In the genomic region with DNA sequence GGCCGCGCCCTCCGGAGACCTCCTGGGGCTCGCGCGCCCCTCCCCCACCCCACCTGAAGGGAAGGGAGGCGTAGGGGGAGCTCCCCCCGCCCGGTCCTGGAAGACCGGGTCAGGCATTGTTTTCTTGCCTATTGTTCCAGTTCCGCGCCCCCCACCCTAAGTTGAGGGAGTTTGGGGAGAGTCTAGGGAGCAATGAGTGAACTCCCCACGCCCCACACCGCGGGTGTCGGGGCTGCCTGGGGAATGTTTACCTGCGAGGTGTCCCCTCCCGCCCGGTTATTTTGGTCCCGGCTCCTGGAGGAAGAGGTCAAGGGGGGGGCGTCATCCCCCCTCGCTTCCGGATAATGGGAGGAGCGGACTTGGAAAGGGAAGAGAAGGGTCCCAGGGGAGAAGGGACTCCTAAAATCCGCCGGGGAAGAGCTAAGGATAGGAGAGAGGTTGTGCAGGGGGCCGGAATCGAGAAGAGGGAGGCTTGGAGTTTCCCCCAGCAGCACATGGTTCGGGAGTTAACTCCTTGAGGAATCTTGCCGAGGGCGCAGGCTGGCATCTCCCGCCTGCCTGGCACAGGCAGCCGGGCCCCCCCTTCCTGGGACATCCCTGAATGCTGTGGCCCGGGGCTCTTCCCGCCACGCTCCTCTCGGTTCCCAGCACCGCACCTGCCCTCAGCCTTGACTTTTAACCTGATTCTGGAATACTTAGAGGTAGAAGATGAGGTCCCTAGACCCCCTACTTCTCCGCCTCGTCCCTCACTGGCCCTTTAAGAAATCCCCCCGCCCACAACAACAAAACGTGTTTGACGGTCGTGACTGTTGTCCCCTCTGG, we compare ENCODE assay signal across 1 cellular context.
A peak's percentile ranks its signal among the peaks of the same experiment; 100 is the strongest.
TF ChIP-seq lines count a peak whose summit lies in the region.

No MANE protein-coding gene starts in this region.

TF ChIP-seq in HepG2, 621 proteins besides CTCF, POLR2A, EP300 and RAD21 (continued from another document and continues in another):
- TF ChIP-seq ERF (CRISPR knock-in tag; IDR thresholded peaks at IDR 0.05) (peak; percentile 14; the same call in 1 of the 2 replicates), ZNF263 (CRISPR knock-in tag; IDR thresholded peaks at IDR 0.05) (peak; percentile 72), TOPORS (CRISPR knock-in tag; IDR thresholded peaks at IDR 0.05) (peak; percentile 57; the same call in 1 of the 2 replicates), ZNF781 (CRISPR knock-in tag; IDR thresholded peaks at IDR 0.05; ENCODE audit: borderline replicate concordance, not compliant biosample characterization) (peak; percentile 4), HDAC1 (CRISPR knock-in tag; IDR thresholded peaks at IDR 0.05) (peak; percentile 56; the same call in 1 of the 2 replicates), ZNF446 (CRISPR knock-in tag; IDR thresholded peaks at IDR 0.05) (peak; percentile 84), TBP (CRISPR knock-in tag; IDR thresholded peaks at IDR 0.05) (no peak), ZNF34 (CRISPR knock-in tag; IDR thresholded peaks at IDR 0.05; ENCODE audit: borderline replicate concordance) (0 out of 2 replicates have a peak, but pooled peaks have one; percentile 55), ZNF747 (CRISPR knock-in tag; IDR thresholded peaks at IDR 0.05; ENCODE audit: borderline replicate concordance) (peak; percentile 73; the same call in 1 of the 2 replicates), MED8 (CRISPR knock-in tag; IDR thresholded peaks at IDR 0.05; ENCODE audit: insufficient replicate concordance) (peak; percentile 88), RFX1 (IDR thresholded peaks at IDR 0.05) (no peak), ZNF577 (CRISPR knock-in tag; IDR thresholded peaks at IDR 0.05; ENCODE audit: borderline replicate concordance, low read depth) (0 out of 2 replicates have a peak, but pooled peaks have one; percentile 64), MEF2D (CRISPR knock-in tag; IDR thresholded peaks at IDR 0.05) (0 out of 2 replicates have a peak, but pooled peaks have one; percentile 50), CHCHD3 (CRISPR knock-in tag; IDR thresholded peaks at IDR 0.05) (no peak), THYN1 (CRISPR knock-in tag; IDR thresholded peaks at IDR 0.05; ENCODE audit: borderline replicate concordance, low read depth) (no peak), ZZZ3 (CRISPR knock-in tag; IDR thresholded peaks at IDR 0.05; ENCODE audit: borderline replicate concordance) (0 out of 2 replicates have a peak, but pooled peaks have one; percentile 36), JUN (CRISPR knock-in tag; IDR thresholded peaks at IDR 0.05) (0 out of 2 replicates have a peak, but pooled peaks have one; percentile 45), SP1 (IDR thresholded peaks at IDR 0.05) (no peak), SP1 (CRISPR knock-in tag; IDR thresholded peaks at IDR 0.05) (no peak), ZNF12 (CRISPR knock-in tag; IDR thresholded peaks at IDR 0.05) (peak; percentile 52; the same call in 1 of the 2 replicates), HOXD1 (CRISPR knock-in tag; IDR thresholded peaks at IDR 0.05) (no peak), ZNF792 (CRISPR knock-in tag; IDR thresholded peaks at IDR 0.05) (no peak), TBL1XR1 (IDR thresholded peaks at IDR 0.05; ENCODE audit: borderline replicate concordance, low read length, partially characterized antibody) (no peak), MED13 (CRISPR knock-in tag; IDR thresholded peaks at IDR 0.05) (peak; percentile 45; the same call in 1 of the 2 replicates), HMGA1 (CRISPR knock-in tag; conservative IDR thresholded peaks at IDR 0.05) (no peak), SMAD3 (CRISPR knock-in tag; IDR thresholded peaks at IDR 0.05) (no peak), NCOA2 (CRISPR knock-in tag; IDR thresholded peaks at IDR 0.05) (0 out of 2 replicates have a peak, but pooled peaks have one; percentile 12), ZNF331 (CRISPR knock-in tag; IDR thresholded peaks at IDR 0.05) (0 out of 2 replicates have a peak, but pooled peaks have one; percentile 8), KLF12 (CRISPR knock-in tag; IDR thresholded peaks at IDR 0.05; ENCODE audit: borderline replicate concordance) (peak; percentile 17; the same call in 1 of the 2 replicates), CBX2 (IDR thresholded peaks at IDR 0.05; ENCODE audit: low read depth, low read length) (no peak), CBX2 (CRISPR knock-in tag; IDR thresholded peaks at IDR 0.05; ENCODE audit: low read depth) (no peak), RXRB (CRISPR knock-in tag; IDR thresholded peaks at IDR 0.05; ENCODE audit: borderline replicate concordance) (peak; percentile 64), MAFF (IDR thresholded peaks at IDR 0.05; ENCODE audit: low read depth, low read length) (no peak), ZSCAN12 (CRISPR knock-in tag; IDR thresholded peaks at IDR 0.05) (no peak), BRD4 (CRISPR knock-in tag; IDR thresholded peaks at IDR 0.05) (no peak), TRIM24 (CRISPR knock-in tag; IDR thresholded peaks at IDR 0.05) (no peak)
- TF ChIP-seq, protein P1, sequence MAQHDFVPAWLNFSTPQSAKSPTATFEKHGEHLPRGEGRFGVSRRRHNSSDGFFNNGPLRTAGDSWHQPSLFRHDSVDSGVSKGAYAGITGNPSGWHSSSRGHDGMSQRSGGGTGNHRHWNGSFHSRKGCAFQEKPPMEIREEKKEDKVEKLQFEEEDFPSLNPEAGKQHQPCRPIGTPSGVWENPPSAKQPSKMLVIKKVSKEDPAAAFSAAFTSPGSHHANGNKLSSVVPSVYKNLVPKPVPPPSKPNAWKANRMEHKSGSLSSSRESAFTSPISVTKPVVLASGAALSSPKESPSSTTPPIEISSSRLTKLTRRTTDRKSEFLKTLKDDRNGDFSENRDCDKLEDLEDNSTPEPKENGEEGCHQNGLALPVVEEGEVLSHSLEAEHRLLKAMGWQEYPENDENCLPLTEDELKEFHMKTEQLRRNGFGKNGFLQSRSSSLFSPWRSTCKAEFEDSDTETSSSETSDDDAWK (CRISPR knock-in tag; IDR thresholded peaks at IDR 0.05) = no peak
- TF ChIP-seq, protein P2, sequence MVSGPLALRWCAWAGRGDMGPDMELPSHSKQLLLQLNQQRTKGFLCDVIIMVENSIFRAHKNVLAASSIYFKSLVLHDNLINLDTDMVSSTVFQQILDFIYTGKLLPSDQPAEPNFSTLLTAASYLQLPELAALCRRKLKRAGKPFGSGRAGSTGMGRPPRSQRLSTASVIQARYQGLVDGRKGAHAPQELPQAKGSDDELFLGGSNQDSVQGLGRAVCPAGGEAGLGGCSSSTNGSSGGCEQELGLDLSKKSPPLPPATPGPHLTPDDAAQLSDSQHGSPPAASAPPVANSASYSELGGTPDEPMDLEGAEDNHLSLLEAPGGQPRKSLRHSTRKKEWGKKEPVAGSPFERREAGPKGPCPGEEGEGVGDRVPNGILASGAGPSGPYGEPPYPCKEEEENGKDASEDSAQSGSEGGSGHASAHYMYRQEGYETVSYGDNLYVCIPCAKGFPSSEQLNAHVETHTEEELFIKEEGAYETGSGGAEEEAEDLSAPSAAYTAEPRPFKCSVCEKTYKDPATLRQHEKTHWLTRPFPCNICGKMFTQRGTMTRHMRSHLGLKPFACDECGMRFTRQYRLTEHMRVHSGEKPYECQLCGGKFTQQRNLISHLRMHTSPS (CRISPR knock-in tag; IDR thresholded peaks at IDR 0.05; ENCODE audit: low read depth) = no peak
- TF ChIP-seq, protein P3, sequence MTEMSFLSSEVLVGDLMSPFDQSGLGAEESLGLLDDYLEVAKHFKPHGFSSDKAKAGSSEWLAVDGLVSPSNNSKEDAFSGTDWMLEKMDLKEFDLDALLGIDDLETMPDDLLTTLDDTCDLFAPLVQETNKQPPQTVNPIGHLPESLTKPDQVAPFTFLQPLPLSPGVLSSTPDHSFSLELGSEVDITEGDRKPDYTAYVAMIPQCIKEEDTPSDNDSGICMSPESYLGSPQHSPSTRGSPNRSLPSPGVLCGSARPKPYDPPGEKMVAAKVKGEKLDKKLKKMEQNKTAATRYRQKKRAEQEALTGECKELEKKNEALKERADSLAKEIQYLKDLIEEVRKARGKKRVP (CRISPR knock-in tag; IDR thresholded peaks at IDR 0.05) = no peak
- TF ChIP-seq, protein P4, sequence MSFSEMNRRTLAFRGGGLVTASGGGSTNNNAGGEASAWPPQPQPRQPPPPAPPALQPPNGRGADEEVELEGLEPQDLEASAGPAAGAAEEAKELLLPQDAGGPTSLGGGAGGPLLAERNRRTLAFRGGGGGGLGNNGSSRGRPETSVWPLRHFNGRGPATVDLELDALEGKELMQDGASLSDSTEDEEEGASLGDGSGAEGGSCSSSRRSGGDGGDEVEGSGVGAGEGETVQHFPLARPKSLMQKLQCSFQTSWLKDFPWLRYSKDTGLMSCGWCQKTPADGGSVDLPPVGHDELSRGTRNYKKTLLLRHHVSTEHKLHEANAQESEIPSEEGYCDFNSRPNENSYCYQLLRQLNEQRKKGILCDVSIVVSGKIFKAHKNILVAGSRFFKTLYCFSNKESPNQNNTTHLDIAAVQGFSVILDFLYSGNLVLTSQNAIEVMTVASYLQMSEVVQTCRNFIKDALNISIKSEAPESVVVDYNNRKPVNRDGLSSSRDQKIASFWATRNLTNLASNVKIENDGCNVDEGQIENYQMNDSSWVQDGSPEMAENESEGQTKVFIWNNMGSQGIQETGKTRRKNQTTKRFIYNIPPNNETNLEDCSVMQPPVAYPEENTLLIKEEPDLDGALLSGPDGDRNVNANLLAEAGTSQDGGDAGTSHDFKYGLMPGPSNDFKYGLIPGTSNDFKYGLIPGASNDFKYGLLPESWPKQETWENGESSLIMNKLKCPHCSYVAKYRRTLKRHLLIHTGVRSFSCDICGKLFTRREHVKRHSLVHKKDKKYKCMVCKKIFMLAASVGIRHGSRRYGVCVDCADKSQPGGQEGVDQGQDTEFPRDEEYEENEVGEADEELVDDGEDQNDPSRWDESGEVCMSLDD (CRISPR knock-in tag; IDR thresholded peaks at IDR 0.05; ENCODE audit: borderline replicate concordance) = no peak
- TF ChIP-seq, protein P5, sequence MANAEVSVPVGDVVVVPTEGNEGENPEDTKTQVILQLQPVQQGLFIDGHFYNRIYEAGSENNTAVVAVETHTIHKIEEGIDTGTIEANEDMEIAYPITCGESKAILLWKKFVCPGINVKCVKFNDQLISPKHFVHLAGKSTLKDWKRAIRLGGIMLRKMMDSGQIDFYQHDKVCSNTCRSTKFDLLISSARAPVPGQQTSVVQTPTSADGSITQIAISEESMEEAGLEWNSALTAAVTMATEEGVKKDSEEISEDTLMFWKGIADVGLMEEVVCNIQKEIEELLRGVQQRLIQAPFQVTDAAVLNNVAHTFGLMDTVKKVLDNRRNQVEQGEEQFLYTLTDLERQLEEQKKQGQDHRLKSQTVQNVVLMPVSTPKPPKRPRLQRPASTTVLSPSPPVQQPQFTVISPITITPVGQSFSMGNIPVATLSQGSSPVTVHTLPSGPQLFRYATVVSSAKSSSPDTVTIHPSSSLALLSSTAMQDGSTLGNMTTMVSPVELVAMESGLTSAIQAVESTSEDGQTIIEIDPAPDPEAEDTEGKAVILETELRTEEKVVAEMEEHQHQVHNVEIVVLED (CRISPR knock-in tag; IDR thresholded peaks at IDR 0.05; ENCODE audit: borderline replicate concordance) = peak; percentile 55; the same call in 1 of the 2 replicates
- TF ChIP-seq, protein P6, sequence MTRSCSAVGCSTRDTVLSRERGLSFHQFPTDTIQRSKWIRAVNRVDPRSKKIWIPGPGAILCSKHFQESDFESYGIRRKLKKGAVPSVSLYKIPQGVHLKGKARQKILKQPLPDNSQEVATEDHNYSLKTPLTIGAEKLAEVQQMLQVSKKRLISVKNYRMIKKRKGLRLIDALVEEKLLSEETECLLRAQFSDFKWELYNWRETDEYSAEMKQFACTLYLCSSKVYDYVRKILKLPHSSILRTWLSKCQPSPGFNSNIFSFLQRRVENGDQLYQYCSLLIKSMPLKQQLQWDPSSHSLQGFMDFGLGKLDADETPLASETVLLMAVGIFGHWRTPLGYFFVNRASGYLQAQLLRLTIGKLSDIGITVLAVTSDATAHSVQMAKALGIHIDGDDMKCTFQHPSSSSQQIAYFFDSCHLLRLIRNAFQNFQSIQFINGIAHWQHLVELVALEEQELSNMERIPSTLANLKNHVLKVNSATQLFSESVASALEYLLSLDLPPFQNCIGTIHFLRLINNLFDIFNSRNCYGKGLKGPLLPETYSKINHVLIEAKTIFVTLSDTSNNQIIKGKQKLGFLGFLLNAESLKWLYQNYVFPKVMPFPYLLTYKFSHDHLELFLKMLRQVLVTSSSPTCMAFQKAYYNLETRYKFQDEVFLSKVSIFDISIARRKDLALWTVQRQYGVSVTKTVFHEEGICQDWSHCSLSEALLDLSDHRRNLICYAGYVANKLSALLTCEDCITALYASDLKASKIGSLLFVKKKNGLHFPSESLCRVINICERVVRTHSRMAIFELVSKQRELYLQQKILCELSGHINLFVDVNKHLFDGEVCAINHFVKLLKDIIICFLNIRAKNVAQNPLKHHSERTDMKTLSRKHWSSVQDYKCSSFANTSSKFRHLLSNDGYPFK (CRISPR knock-in tag; IDR thresholded peaks at IDR 0.05; ENCODE audit: borderline replicate concordance) = no peak
- TF ChIP-seq, protein P7, sequence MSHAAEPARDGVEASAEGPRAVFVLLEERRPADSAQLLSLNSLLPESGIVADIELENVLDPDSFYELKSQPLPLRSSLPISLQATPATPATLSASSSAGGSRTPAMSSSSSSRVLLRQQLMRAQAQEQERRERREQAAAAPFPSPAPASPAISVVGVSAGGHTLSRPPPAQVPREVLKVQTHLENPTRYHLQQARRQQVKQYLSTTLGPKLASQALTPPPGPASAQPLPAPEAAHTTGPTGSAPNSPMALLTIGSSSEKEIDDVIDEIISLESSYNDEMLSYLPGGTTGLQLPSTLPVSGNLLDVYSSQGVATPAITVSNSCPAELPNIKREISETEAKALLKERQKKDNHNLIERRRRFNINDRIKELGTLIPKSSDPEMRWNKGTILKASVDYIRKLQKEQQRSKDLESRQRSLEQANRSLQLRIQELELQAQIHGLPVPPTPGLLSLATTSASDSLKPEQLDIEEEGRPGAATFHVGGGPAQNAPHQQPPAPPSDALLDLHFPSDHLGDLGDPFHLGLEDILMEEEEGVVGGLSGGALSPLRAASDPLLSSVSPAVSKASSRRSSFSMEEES (CRISPR knock-in tag; IDR thresholded peaks at IDR 0.05) = no peak
- TF ChIP-seq, protein P8, sequence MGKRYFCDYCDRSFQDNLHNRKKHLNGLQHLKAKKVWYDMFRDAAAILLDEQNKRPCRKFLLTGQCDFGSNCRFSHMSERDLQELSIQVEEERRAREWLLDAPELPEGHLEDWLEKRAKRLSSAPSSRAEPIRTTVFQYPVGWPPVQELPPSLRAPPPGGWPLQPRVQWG (CRISPR knock-in tag; IDR thresholded peaks at IDR 0.05; ENCODE audit: borderline replicate concordance, low read depth) = no peak
- TF ChIP-seq, protein P9, sequence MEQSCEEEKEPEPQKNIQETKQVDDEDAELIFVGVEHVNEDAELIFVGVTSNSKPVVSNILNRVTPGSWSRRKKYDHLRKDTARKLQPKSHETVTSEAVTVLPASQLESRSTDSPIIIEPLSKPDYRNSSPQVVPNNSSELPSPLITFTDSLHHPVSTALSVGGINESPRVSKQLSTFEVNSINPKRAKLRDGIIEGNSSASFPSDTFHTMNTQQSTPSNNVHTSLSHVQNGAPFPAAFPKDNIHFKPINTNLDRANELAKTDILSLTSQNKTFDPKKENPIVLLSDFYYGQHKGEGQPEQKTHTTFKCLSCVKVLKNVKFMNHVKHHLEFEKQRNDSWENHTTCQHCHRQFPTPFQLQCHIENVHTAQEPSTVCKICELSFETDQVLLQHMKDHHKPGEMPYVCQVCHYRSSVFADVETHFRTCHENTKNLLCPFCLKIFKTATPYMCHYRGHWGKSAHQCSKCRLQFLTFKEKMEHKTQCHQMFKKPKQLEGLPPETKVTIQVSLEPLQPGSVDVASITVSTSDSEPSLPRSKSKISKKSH (CRISPR knock-in tag; IDR thresholded peaks at IDR 0.05; ENCODE audit: borderline replicate concordance) = no peak; the same call in 1 of the 2 replicates
